Comparison of ENCODE assay signal across 8 cellular contexts in genomic region chr18:24514439-24514838, GRCh38. TPM values are rescaled to one million over a fixed set of nuclear protein-coding genes. Genes with fewer than 3 reads are reported as not detected.
DNase-seq lines count a peak whose midpoint lies in the region; ATAC-seq and TF ChIP-seq lines count a peak whose summit lies in the region.

No MANE protein-coding gene starts in this region.

- CTCF ChIA-PET in A673 (lab: Charles Lee), result no interaction called here

- peak; percentile 77 for ATAC-seq in HG03039 (IDR thresholded peaks at IDR 0.05; ENCODE audit: unreplicated experiment)

- no peaks in the 10 kb centered on the region for H3K36me3 ChIP-seq in A673 (ENCODE audit: insufficient read depth, low read length, poor library complexity, severe bottlenecking)
- H3K36me3 ChIP-seq in Peyer's patch, result no peaks in the 10 kb centered on the region
- H3K36me3 ChIP-seq in transverse colon, result no peaks in the 10 kb centered on the region

- no peak overlapping the region for H3K27ac ChIP-seq in A673 (ENCODE audit: low read depth, low read length, poor library complexity, severe bottlenecking)
- H3K27ac ChIP-seq in Peyer's patch, result no peak overlapping the region
- H3K27ac ChIP-seq in transverse colon, result no peak overlapping the region

- H3K9me3 ChIP-seq in A673 (ENCODE audit: low read depth, low read length, poor library complexity, severe bottlenecking) (no peaks in the 10 kb centered on the region), Peyer's patch (no peaks in the 10 kb centered on the region), transverse colon (no peaks in the 10 kb centered on the region)

- TF ChIP-seq CTCF in A673 (conservative IDR thresholded peaks at IDR 0.05; ENCODE audit: low read depth, low read length), result peak; percentile 70
- peak; percentile 77 for TF ChIP-seq CTCF in GM12873 (IDR thresholded peaks at IDR 0.05; ENCODE audit: insufficient read depth, low read depth, low read length, missing control alignments)
- TF ChIP-seq CTCF in Peyer's patch (IDR thresholded peaks at IDR 0.05), result peak; percentile 14 to 52 (median 46)
- peak in 4 of 5 experiments; percentile 36 to 54 (median 46) for TF ChIP-seq CTCF in transverse colon (IDR thresholded peaks at IDR 0.05)

- no peaks in the 10 kb centered on the region for H3K4me1 ChIP-seq in A673 (ENCODE audit: insufficient read depth, low read length, poor library complexity, severe bottlenecking)
- no peaks in the 10 kb centered on the region for H3K4me1 ChIP-seq in Peyer's patch
- H3K4me1 ChIP-seq in transverse colon, result no peaks in the 10 kb centered on the region

- POLR2A ChIA-PET in A673 (lab: Charles Lee; ENCODE audit: low non-redundant PET), result interaction anchor here (0.6 kb wide), 1 partner anchor 58 kb away, joined by 3 read pairs; no protein-coding TSS in a partner anchor

- no peak overlapping the region for H3K4me3 ChIP-seq in A673 (ENCODE audit: low read depth, low read length, poor library complexity, severe bottlenecking)
- H3K4me3 ChIP-seq in Peyer's patch, result no peak overlapping the region
- no peak overlapping the region for H3K4me3 ChIP-seq in transverse colon

- in situ Hi-C loops in transverse colon (cut with MboI; ENCODE audit: low pct_ligation_motif_present in 1 of 4, low pct_unique_long_range_greater_than_20kb in 1 of 4, low sequenced_read_pairs in 3 of 4), result no loop called here

- WGBS in transverse colon (ENCODE audit: low coverage in 1 of 2), 2 donors, result 22 to 46% methylated on average over 1 to 2 of the region's 2 CpGs

- DNase-seq in A673 (ENCODE audit: low spot score), result peak; percentile 83
- DNase-seq in Peyer's patch, result no peak
- peak; percentile 34 for DNase-seq in fibroblast of the conjunctiva (ENCODE audit: low read depth)
- DNase-seq in transverse colon, result no peak
- DNase-seq in activated effector memory CD4-positive, alpha-beta T cell treated with anti-CD3 and anti-CD28 coated beads, Interleukin-2, amount 50 U/mL, for 16 hours, result no peak
- no peak for DNase-seq in amniotic stem cell (lab: John Stamatoyannopoulos, UW)

- TF ChIP-seq EP300 in transverse colon (IDR thresholded peaks at IDR 0.05; ENCODE audit: low read depth), result no peak

- H3K27me3 ChIP-seq in A673 (replicated peaks; ENCODE audit: insufficient read depth, low read depth, low read length, poor library complexity) (no peaks in the 10 kb centered on the region), Peyer's patch (no peaks in the 10 kb centered on the region), transverse colon (no peaks in the 10 kb centered on the region)

- intact Hi-C loops in A673 (cut with micrococcal nuclease; ENCODE audit: unreplicated experiment) (no loop called here), transverse colon (cut with DNase I; ENCODE audit: low total_unique reads) (no loop called here)

- BruUV-seq in A673 (replicated peaks; lab: Mats Ljungman, UMichigan), result no TSS peak

- TF ChIP-seq POLR2A in Peyer's patch (IDR thresholded peaks at IDR 0.05) (no peak), transverse colon (IDR thresholded peaks at IDR 0.05) (no peak)

RNA-seq across cellular contexts. Expression of gene HRH4, which starts 54.0 kb away (rescaled TPM):
- total RNA-seq in A673 (2021) (0.15 TPM in 1 of 2 replicates, not detected in the other), Peyer's patch (not detected), transverse colon (not detected)

Comparison
In these comparisons a context has a peak if more than half of its experiments do, and no peak if none do; other contexts are left out.
1. DNase-seq: peak in A673 (single experiment) and fibroblast of the conjunctiva (single experiment); none in Peyer's patch (0 of 3), transverse colon (single experiment), activated effector memory CD4-positive, alpha-beta T cell treated with anti-CD3 and anti-CD28 coated beads, Interleukin-2, amount 50 U/mL, for 16 hours (single experiment) and amniotic stem cell (single experiment).
2. Peak in every context shown above with its lines, with median percentiles within 50 percentile points of each other: CTCF ChIP-seq.